ENCODE assay signal across 8 cellular contexts in genomic region chr17:41666708-41667279, GRCh38. TPM values are rescaled to one million over a fixed set of nuclear protein-coding genes. Genes with fewer than 3 reads are reported as not detected.
DNase-seq lines count a peak whose midpoint lies in the region; ATAC-seq, FAIRE-seq and TF ChIP-seq lines count a peak whose summit lies in the region.

No MANE protein-coding gene starts in this region.

- peak; percentile 69 for DNase-seq in DMS53 treated with DMSO at 0.1 percent for 48 hours (lab: John Stamatoyannopoulos, UW; ENCODE audit: unreplicated experiment)
- DNase-seq in H54 (ENCODE audit: insufficient read length, low spot score): peak; percentile 67
- DNase-seq in NCI-H1092 (lab: John Stamatoyannopoulos, UW): peak; percentile 73
- DNase-seq in activated naive CD8-positive, alpha-beta T cell treated with anti-CD3 and anti-CD28 coated beads, Interleukin-2, amount 50 U/mL, for 16 hours (ENCODE audit: low read depth, low spot score): peak; percentile 80
- DNase-seq in left cardiac atrium: peak; percentile 88
- DNase-seq in prostate gland (ENCODE audit: low spot score): peak; percentile 67

- 0 out of 2 replicates have a peak, but pooled peaks have one; percentile 15 for TF ChIP-seq POLR2A in H54 (IDR thresholded peaks at IDR 0.05; ENCODE audit: low read depth, low read length)
- TF ChIP-seq POLR2A in prostate gland (IDR thresholded peaks at IDR 0.05): no peak

- peak overlapping the region; percentile 68 for H3K4me2 ChIP-seq in SU-DHL-6 (ENCODE audit: low read depth, low read length, poor library complexity, severe bottlenecking)

- H3K9me3 ChIP-seq in SU-DHL-6 (ENCODE audit: insufficient read depth, low read length) (no peaks in the 10 kb centered on the region), prostate gland (no peaks in the 10 kb centered on the region)

- H3K9ac ChIP-seq in SU-DHL-6 (ENCODE audit: low read length): peak overlapping the region; percentile 59

- H2AFZ ChIP-seq in SU-DHL-6 (ENCODE audit: low read depth, low read length, severe bottlenecking): peak overlapping the region; percentile 97

- peaks cover 6% of the 10 kb centered on the region for H3F3A ChIP-seq in SU-DHL-6 (ENCODE audit: insufficient read depth)

- no peaks in the 10 kb centered on the region for H3K9me2 ChIP-seq in SU-DHL-6 (replicated peaks; ENCODE audit: insufficient read depth, low read length)

- FAIRE-seq in H54 (lab: Jason Lieb, UNC): no peak

- H3K27me3 ChIP-seq in SU-DHL-6 (ENCODE audit: low read length) (no peaks in the 10 kb centered on the region), prostate gland (replicated peaks; ENCODE audit: insufficient read depth) (no peaks in the 10 kb centered on the region)

- peak; percentile 84 for ATAC-seq in left cardiac atrium

- peak; percentile 91 for TF ChIP-seq CTCF in SU-DHL-6 (IDR thresholded peaks at IDR 0.05; ENCODE audit: insufficient read depth, low read length, poor library complexity, severe bottlenecking)
- TF ChIP-seq CTCF in prostate gland (IDR thresholded peaks at IDR 0.05): peak; percentile 86 to 98 (median 97)

- no peaks in the 10 kb centered on the region for H4K20me1 ChIP-seq in SU-DHL-6 (ENCODE audit: low read depth, low read length)

- H3K4me3 ChIP-seq in SU-DHL-6 (ENCODE audit: insufficient read depth, low read length, poor library complexity, severe bottlenecking) (peak overlapping the region; percentile 39), prostate gland (peak overlapping the region; percentile 28 to 31), urinary bladder (ENCODE audit: low read depth, low read length) (peak overlapping the region; percentile 26)

- H3K4me1 ChIP-seq in prostate gland (replicated peaks) (peaks cover 7% of the 10 kb centered on the region), urinary bladder (ENCODE audit: insufficient read depth) (no peaks in the 10 kb centered on the region)

- WGBS in prostate gland: 3% methylated on average over 23 of the region's 23 CpGs
- WGBS in urinary bladder: 2% methylated on average over 23 of the region's 23 CpGs

- intact Hi-C loops in left cardiac atrium (cut with DNase I) (loop anchor here in 1 of 2 donors (10.0 kb wide), 1 partner anchor 762 kb away; no protein-coding TSS in a partner anchor), prostate gland (cut with DNase I) (loop anchor here (2.0 to 10.0 kb wide), 2 partner anchors 864 to 1052 kb away; no protein-coding TSS in a partner anchor)

- H3K36me3 ChIP-seq in SU-DHL-6 (ENCODE audit: low read length) (no peaks in the 10 kb centered on the region), prostate gland (no peaks in the 10 kb centered on the region), urinary bladder (ENCODE audit: insufficient read depth) (no peaks in the 10 kb centered on the region)

- H3K79me2 ChIP-seq in SU-DHL-6 (ENCODE audit: insufficient read depth, low read length): no peaks in the 10 kb centered on the region

- H3K27ac ChIP-seq in SU-DHL-6 (ENCODE audit: low read depth, low read length) (peak overlapping the region; percentile 85), prostate gland (peak overlapping the region; percentile 78 to 81), urinary bladder (ENCODE audit: low read depth) (peak overlapping the region; percentile 35)

RNA-seq across cellular contexts. Expression of gene EIF1, which starts 21.9 kb away (rescaled TPM):
- total RNA-seq in left cardiac atrium (1,000 to 10,000 TPM in 1 of 2 donors, 100 to 1,000 TPM in 1; 883 to 1,102 TPM), prostate gland (100 to 1,000 TPM; 136 to 320 TPM), urinary bladder (96.6 TPM)
- 649 TPM for polyA plus RNA-seq in urinary bladder

RNA-seq across cellular contexts. Expression of gene KRT17, which starts 42.4 kb away (rescaled TPM):
- total RNA-seq in left cardiac atrium (not detected), prostate gland (100 to 1,000 TPM; 201 to 360 TPM), urinary bladder (33.5 TPM)
- polyA plus RNA-seq in urinary bladder: 72.1 TPM

RNA-seq across cellular contexts. Expression of gene GAST, which starts 45.3 kb away (rescaled TPM):
- not detected for total RNA-seq in left cardiac atrium
- total RNA-seq in prostate gland: not detected
- not detected for total RNA-seq in urinary bladder
- polyA plus RNA-seq in urinary bladder: not detected

RNA-seq across cellular contexts. Expression of gene KRT16, which starts 54.2 kb away (rescaled TPM):
- total RNA-seq in left cardiac atrium (1 to 10 TPM in 1 of 2 donors, under 1 TPM in 1; 0.44 to 1.1 TPM), prostate gland (1 to 10 TPM; 4.0 to 6.7 TPM), urinary bladder (not detected)
- polyA plus RNA-seq in urinary bladder: 0.20 TPM

Comparison
In these comparisons a context has a peak if more than half of its experiments do, and no peak if none do; other contexts are left out.
1. Peak in every context shown above with its lines: DNase-seq, ATAC-seq, H3K4me3 ChIP-seq and H3K27ac ChIP-seq.
2. H3K27ac ChIP-seq: peak in every context shown above with its lines; median percentile 85 in SU-DHL-6; 80 in prostate gland; 35 in urinary bladder.
3. RNA of gene KRT17, which starts 42.4 kb away (total RNA-seq): 201 to 360 TPM in prostate gland and 33.5 TPM in urinary bladder (single experiment); not detected in left cardiac atrium; every median in the first group is over 10 times any median in the second.